11 cellular contexts compared by ENCODE assay signal in genomic region chr22:30235687-30236170, GRCh38. TPM values are rescaled to one million over a fixed set of nuclear protein-coding genes. Genes with fewer than 3 reads are reported as not detected.
DNase-seq lines count a peak whose midpoint lies in the region; ATAC-seq, FAIRE-seq and TF ChIP-seq lines count a peak whose summit lies in the region.
"Had no signal": no experiment of that assay in that cellular context is flagged by ENCODE, and none has a peak within 500 bp of the region (broad histone marks: within the 10 kb centered on the region; RNA-seq: fewer than 3 reads in every experiment).

No MANE protein-coding gene starts in this region.

- H3K79me2 ChIP-seq in ACC112 (ENCODE audit: control insufficient read depth, insufficient read depth, low read length, unreplicated experiment), result no peaks in the 10 kb centered on the region
- no peaks in the 10 kb centered on the region for H3K79me2 ChIP-seq in astrocyte (ENCODE audit: insufficient read depth, low read length)

- no peaks in the 10 kb centered on the region for H3K9me3 Mint-ChIP-seq in astrocyte (ENCODE audit: unreplicated experiment)
- H3K9me3 Mint-ChIP-seq: CD8-positive, alpha-beta T cell had no signal

- H3K36me3 Mint-ChIP-seq in astrocyte (ENCODE audit: low read depth, unreplicated experiment), result peaks cover 4% of the 10 kb centered on the region
- H3K36me3 Mint-ChIP-seq: CD8-positive, alpha-beta T cell had no signal

- peaks cover 55% of the 10 kb centered on the region for H3K4me1 Mint-ChIP-seq in astrocyte (ENCODE audit: low read depth, unreplicated experiment)

- no peaks in the 10 kb centered on the region for H4K20me1 ChIP-seq in astrocyte (ENCODE audit: insufficient read depth, low read length)

- H3K4me1 ChIP-seq in ACC112 (ENCODE audit: control insufficient read depth, insufficient read depth, low read length, unreplicated experiment) (peaks cover 14% of the 10 kb centered on the region), astrocyte (ENCODE audit: insufficient read depth, low read length) (peaks cover 67% of the 10 kb centered on the region)

- no peaks in the 10 kb centered on the region for H3K9me3 ChIP-seq in astrocyte (ENCODE audit: insufficient read depth, low read depth, low read length)

- peak overlapping the region; percentile 56 for H3K4me2 ChIP-seq in astrocyte (ENCODE audit: low read length)

- H3K27ac ChIP-seq in ACC112 (ENCODE audit: low read depth, low read length) (peak overlapping the region; percentile 58; the same call in 1 of the 2 replicates), astrocyte (ENCODE audit: low read depth, low read length) (peak overlapping the region; percentile 92)
- H3K27ac ChIP-seq: cardiac muscle cell had no signal

- H3K9ac ChIP-seq in astrocyte (ENCODE audit: low read length), result peak overlapping the region; percentile 79

- intact Hi-C loops in head of caudate nucleus (cut with DNase I), result no loop called here

- no peak overlapping the region for H3K4me3 ChIP-seq in ACC112 (ENCODE audit: low read depth, low read length)
- H3K4me3 ChIP-seq in astrocyte (ENCODE audit: insufficient read depth, low read depth, low read length), result no peak overlapping the region
- H3K4me3 ChIP-seq: cardiac muscle cell had no signal

- no peak overlapping the region for H2AFZ ChIP-seq in ACC112 (ENCODE audit: low read length, unreplicated experiment)
- no peak overlapping the region for H2AFZ ChIP-seq in astrocyte (ENCODE audit: low read depth, low read length)

- H3K27me3 ChIP-seq in ACC112 (ENCODE audit: insufficient read depth, low read length), result no peaks in the 10 kb centered on the region
- no peaks in the 10 kb centered on the region for H3K27me3 ChIP-seq in astrocyte (ENCODE audit: insufficient read depth, low read length)
- H3K27me3 ChIP-seq: cardiac muscle cell had no signal

- TF ChIP-seq CTCF in astrocyte (IDR thresholded peaks at IDR 0.05; ENCODE audit: insufficient read depth, low read depth, low read length), result no peak

- H3K36me3 ChIP-seq in ACC112 (ENCODE audit: insufficient read depth, low read length) (no peaks in the 10 kb centered on the region), astrocyte (ENCODE audit: insufficient read depth, low read length) (peaks cover 5% of the 10 kb centered on the region)
- H3K36me3 ChIP-seq: cardiac muscle cell had no signal

- peak; percentile 82 for FAIRE-seq in astrocyte (lab: Jason Lieb, UNC)

- H3K27ac Mint-ChIP-seq in astrocyte (ENCODE audit: unreplicated experiment), result peak overlapping the region; percentile 87
- H3K27ac Mint-ChIP-seq: CD8-positive, alpha-beta T cell had no signal

- H3K4me3 Mint-ChIP-seq in astrocyte (ENCODE audit: unreplicated experiment), result no peak overlapping the region
- H3K4me3 Mint-ChIP-seq: CD8-positive, alpha-beta T cell had no signal

- DNase-seq in HPDE6-E6E7 (ENCODE audit: extremely low spot score) (peak; percentile 60), astrocyte (ENCODE audit: low read depth) (peak; percentile 97), kidney tubule cell (ENCODE audit: low spot score) (peak; percentile 100), head of caudate nucleus (no peak)
- no peak for DNase-seq in effector CD8-positive, alpha-beta T cell (lab: John Stamatoyannopoulos, UW)
- DNase-seq in stimulated activated CD8-positive, alpha-beta memory T cell treated with anti-CD3 and anti-CD28 coated beads, Interleukin-4, amount 100 ng/mL, for 48 hours, result no peak
- DNase-seq: CD8-positive, alpha-beta T cell; stimulated activated naive CD4-positive, alpha-beta T cell had no signal

- H3K27me3 Mint-ChIP-seq in astrocyte (ENCODE audit: low read depth, unreplicated experiment), result no peaks in the 10 kb centered on the region

- no peak for ATAC-seq in GM21515 (IDR thresholded peaks at IDR 0.05; ENCODE audit: unreplicated experiment)
- ATAC-seq: CD8-positive, alpha-beta T cell had no signal

RNA-seq across cellular contexts. Expression of gene LIF, which starts 10.8 kb away (rescaled TPM):
- total RNA-seq in astrocyte, result 63.3 and 100 TPM in 2 replicates

RNA-seq across cellular contexts. Expression of gene OSM, which starts 30.9 kb away (rescaled TPM):
- total RNA-seq in astrocyte, result not detected in 2 replicates
- total RNA-seq: cardiac muscle cell had no signal

RNA-seq across cellular contexts. Expression of gene CASTOR1, which starts 53.6 kb away (rescaled TPM):
- total RNA-seq in astrocyte, result 15.2 and 16.2 TPM in 2 replicates

Comparison
In these comparisons a context has a peak if more than half of its experiments do, and no peak if none do; other contexts are left out.
1. DNase-seq: peak in HPDE6-E6E7 (single experiment), astrocyte (single experiment) and kidney tubule cell (single experiment); none in effector CD8-positive, alpha-beta T cell (single experiment), stimulated activated CD8-positive, alpha-beta memory T cell treated with anti-CD3 and anti-CD28 coated beads, Interleukin-4, amount 100 ng/mL, for 48 hours (single experiment) and head of caudate nucleus (0 of 42).